ENCODE assay signal across 8 cellular contexts in genomic region chr1:25615563-25616079, GRCh38. TPM values are rescaled to one million over a fixed set of nuclear protein-coding genes. Genes with fewer than 3 reads are reported as not detected.
DNase-seq lines count a peak whose midpoint lies in the region; ATAC-seq, FAIRE-seq and TF ChIP-seq lines count a peak whose summit lies in the region.

No MANE protein-coding gene starts in this region.

- no peak for TF ChIP-seq CTCF in activated CD8-positive, alpha-beta T cell treated with anti-CD3 and anti-CD28 coated beads for 36 hours (IDR thresholded peaks at IDR 0.05)
- no peak for TF ChIP-seq CTCF in D721Med (IDR thresholded peaks at IDR 0.05; ENCODE audit: insufficient read depth, missing control alignments)

- H3K4me3 Mint-ChIP-seq in activated naive CD4-positive, alpha-beta T cell treated with anti-CD3 and anti-CD28 coated beads, Interleukin-2, amount 50 U/mL, for 24 hours: peak overlapping the region; percentile 67
- peak overlapping the region; percentile 24 for H3K4me3 Mint-ChIP-seq in activated CD8-positive, alpha-beta T cell treated with anti-CD3 and anti-CD28 coated beads for 36 hours
- peak overlapping the region; percentile 43 to 76 for H3K4me3 Mint-ChIP-seq in stimulated activated naive CD8-positive, alpha-beta T cell treated with anti-CD3 and anti-CD28 coated beads, Interleukin-15, amount 100 ng/mL, for 72 hours

- POLR2A ChIA-PET in activated CD8-positive, alpha-beta T cell treated with anti-CD3 and anti-CD28 coated beads for 36 hours (lab: Charles Lee): interaction anchor here (1.0 to 2.1 kb wide), 2 partner anchors 9 to 60 kb away, joined by 5 to 7 read pairs; no protein-coding TSS in a partner anchor

- peak overlapping the region; percentile 16 for H3K9ac ChIP-seq in iPS-15b (ENCODE audit: low read depth, low read length)

- intact Hi-C loops in activated CD8-positive, alpha-beta T cell treated with anti-CD3 and anti-CD28 coated beads for 36 hours (cut with micrococcal nuclease): no loop called here

- CTCF ChIA-PET in activated CD8-positive, alpha-beta T cell treated with anti-CD3 and anti-CD28 coated beads for 36 hours (lab: Charles Lee): interaction anchor here (1.1 to 2.7 kb wide), 9 partner anchors 17 to 195 kb away, joined by 3 to 9 read pairs (median 3); no protein-coding TSS in a partner anchor

- no peak for DNase-seq in activated naive CD4-positive, alpha-beta T cell (lab: John Stamatoyannopoulos, UW)
- peak; percentile 37 for DNase-seq in activated CD8-positive, alpha-beta T cell treated with anti-CD3 and anti-CD28 coated beads for 36 hours
- DNase-seq in stimulated activated naive CD8-positive, alpha-beta T cell treated with anti-CD3 and anti-CD28 coated beads, Interleukin-15, amount 100 ng/mL, for 72 hours: peak in 1 of 2 donors; percentile 28
- DNase-seq in D721Med (ENCODE audit: insufficient read length, low spot score): no peak

- H3K4me1 ChIP-seq in iPS-15b (ENCODE audit: control insufficient read depth, insufficient read depth, low read length): peaks cover 11% of the 10 kb centered on the region

- peak overlapping the region; percentile 63 for H3K27ac Mint-ChIP-seq in activated naive CD4-positive, alpha-beta T cell treated with anti-CD3 and anti-CD28 coated beads, Interleukin-2, amount 50 U/mL, for 24 hours
- H3K27ac Mint-ChIP-seq in activated CD8-positive, alpha-beta T cell treated with anti-CD3 and anti-CD28 coated beads for 36 hours: no peak overlapping the region
- no peak overlapping the region for H3K27ac Mint-ChIP-seq in stimulated activated naive CD8-positive, alpha-beta T cell treated with anti-CD3 and anti-CD28 coated beads, Interleukin-15, amount 100 ng/mL, for 72 hours

- peaks cover 54% of the 10 kb centered on the region for H3K4me1 Mint-ChIP-seq in activated naive CD4-positive, alpha-beta T cell treated with anti-CD3 and anti-CD28 coated beads, Interleukin-2, amount 50 U/mL, for 24 hours
- peaks cover 52% of the 10 kb centered on the region for H3K4me1 Mint-ChIP-seq in activated CD8-positive, alpha-beta T cell treated with anti-CD3 and anti-CD28 coated beads for 36 hours (ENCODE audit: low read depth)
- H3K4me1 Mint-ChIP-seq in stimulated activated naive CD8-positive, alpha-beta T cell treated with anti-CD3 and anti-CD28 coated beads, Interleukin-15, amount 100 ng/mL, for 72 hours: peaks cover 70% of the 10 kb centered on the region

- FAIRE-seq in D721Med (lab: Jason Lieb, UNC): no peak

- no peak for ATAC-seq in activated CD8-positive, alpha-beta T cell treated with anti-CD3 and anti-CD28 coated beads for 36 hours
- peak; percentile 14 for ATAC-seq in stimulated activated naive CD8-positive, alpha-beta T cell treated with anti-CD3 and anti-CD28 coated beads, Interleukin-15, amount 100 ng/mL, for 72 hours
- ATAC-seq in HG03520 (IDR thresholded peaks at IDR 0.05; ENCODE audit: unreplicated experiment) (no peak), GM19328 (IDR thresholded peaks at IDR 0.05; ENCODE audit: unreplicated experiment) (no peak)

- peak overlapping the region; percentile 69 for H3K4me3 ChIP-seq in iPS-15b (ENCODE audit: low read depth, low read length)

- peaks cover 27% of the 10 kb centered on the region for H3K27me3 ChIP-seq in iPS-15b (ENCODE audit: control insufficient read depth, insufficient read depth, low read length)

- no peaks in the 10 kb centered on the region for H3K9me3 Mint-ChIP-seq in activated naive CD4-positive, alpha-beta T cell treated with anti-CD3 and anti-CD28 coated beads, Interleukin-2, amount 50 U/mL, for 24 hours
- no peaks in the 10 kb centered on the region for H3K9me3 Mint-ChIP-seq in activated CD8-positive, alpha-beta T cell treated with anti-CD3 and anti-CD28 coated beads for 36 hours
- no peaks in the 10 kb centered on the region for H3K9me3 Mint-ChIP-seq in stimulated activated naive CD8-positive, alpha-beta T cell treated with anti-CD3 and anti-CD28 coated beads, Interleukin-15, amount 100 ng/mL, for 72 hours

- no peaks in the 10 kb centered on the region for H3K9me3 ChIP-seq in iPS-15b (ENCODE audit: control insufficient read depth, insufficient read depth, low read length)

- no peaks in the 10 kb centered on the region for H3K36me3 ChIP-seq in iPS-15b (ENCODE audit: control insufficient read depth, insufficient read depth, low read length)

- H3K36me3 Mint-ChIP-seq in activated naive CD4-positive, alpha-beta T cell treated with anti-CD3 and anti-CD28 coated beads, Interleukin-2, amount 50 U/mL, for 24 hours: no peaks in the 10 kb centered on the region
- H3K36me3 Mint-ChIP-seq in activated CD8-positive, alpha-beta T cell treated with anti-CD3 and anti-CD28 coated beads for 36 hours (ENCODE audit: low read depth): no peaks in the 10 kb centered on the region

- H3K27me3 Mint-ChIP-seq in activated naive CD4-positive, alpha-beta T cell treated with anti-CD3 and anti-CD28 coated beads, Interleukin-2, amount 50 U/mL, for 24 hours: no peaks in the 10 kb centered on the region
- peaks cover 17% of the 10 kb centered on the region for H3K27me3 Mint-ChIP-seq in activated CD8-positive, alpha-beta T cell treated with anti-CD3 and anti-CD28 coated beads for 36 hours
- peaks cover 19% of the 10 kb centered on the region for H3K27me3 Mint-ChIP-seq in stimulated activated naive CD8-positive, alpha-beta T cell treated with anti-CD3 and anti-CD28 coated beads, Interleukin-15, amount 100 ng/mL, for 72 hours

RNA-seq across cellular contexts. Expression of gene MAN1C1, which starts 1.0 kb away (rescaled TPM):
- 1 to 10 TPM; 3.7 to 4.4 TPM for total RNA-seq in activated CD8-positive, alpha-beta T cell treated with anti-CD3 and anti-CD28 coated beads for 36 hours
